Comparison of ENCODE assay signal across 17 cellular contexts in genomic region chr11:8935789-8936188, GRCh38. TPM values are rescaled to one million over a fixed set of nuclear protein-coding genes. Genes with fewer than 3 reads are reported as not detected.
"Had no signal": no experiment of that assay in that cellular context is flagged by ENCODE, and none has a peak within 500 bp of the region (broad histone marks: within the 10 kb centered on the region; RNA-seq: fewer than 3 reads in every experiment).

No MANE protein-coding gene starts in this region.

RNA-seq across cellular contexts. Expression of gene C11orf16, which starts 3.0 kb away (rescaled TPM):
- total RNA-seq: activated CD4-positive, alpha-beta memory T cell treated with anti-CD3 and anti-CD28 coated beads, Interleukin-2, amount 10 ng/mL, durations not matched to agents 7 days and 5 days; activated CD4-positive, alpha-beta T cell treated with anti-CD3 and anti-CD28 coated beads for 36 hours; activated CD4-positive, alpha-beta T cell treated with anti-CD3 and anti-CD28 coated beads, Interleukin-2, amount 10 ng/mL, durations not matched to agents 7 days and 5 days; activated CD8-positive, alpha-beta memory T cell treated with anti-CD3 and anti-CD28 coated beads, Interleukin-2, amount 10 ng/mL, durations not matched to agents 7 days and 5 days; activated CD8-positive, alpha-beta T cell treated with anti-CD3 and anti-CD28 coated beads, Interleukin-2, amount 10 ng/mL, durations not matched to agents 7 days and 5 days; activated naive CD4-positive, alpha-beta T cell treated with anti-CD3 and anti-CD28 coated beads for 36 hours; activated naive CD4-positive, alpha-beta T cell treated with anti-CD3 and anti-CD28 coated beads, Interleukin-2, amount 50 U/mL, for 72 hours; activated naive CD8-positive, alpha-beta T cell treated with anti-CD3 and anti-CD28 coated beads for 36 hours; adrenal gland; aorta; astrocyte; body of pancreas; breast epithelium; cardiac septum; cerebellum; T-cell; T-helper 1 cell treated with Interleukin-12 subunit alpha and Interleukin-12 subunit beta and Interleukin-4 antibody, amounts not matched to agents 30 ng/mL and 1 ng/mL, for 36 hours had no signal
- polyA plus RNA-seq: aorta had no signal

RNA-seq across cellular contexts. Expression of gene ASCL3, which starts 7.0 kb away (rescaled TPM):
- total RNA-seq: activated CD4-positive, alpha-beta memory T cell treated with anti-CD3 and anti-CD28 coated beads, Interleukin-2, amount 10 ng/mL, durations not matched to agents 7 days and 5 days; activated CD4-positive, alpha-beta T cell treated with anti-CD3 and anti-CD28 coated beads for 36 hours; activated CD4-positive, alpha-beta T cell treated with anti-CD3 and anti-CD28 coated beads, Interleukin-2, amount 10 ng/mL, durations not matched to agents 7 days and 5 days; activated CD8-positive, alpha-beta memory T cell treated with anti-CD3 and anti-CD28 coated beads, Interleukin-2, amount 10 ng/mL, durations not matched to agents 7 days and 5 days; activated CD8-positive, alpha-beta T cell treated with anti-CD3 and anti-CD28 coated beads, Interleukin-2, amount 10 ng/mL, durations not matched to agents 7 days and 5 days; activated naive CD4-positive, alpha-beta T cell treated with anti-CD3 and anti-CD28 coated beads for 36 hours; activated naive CD4-positive, alpha-beta T cell treated with anti-CD3 and anti-CD28 coated beads, Interleukin-2, amount 50 U/mL, for 72 hours; activated naive CD8-positive, alpha-beta T cell treated with anti-CD3 and anti-CD28 coated beads for 36 hours; adrenal gland; aorta; astrocyte; body of pancreas; breast epithelium; cardiac septum; cerebellum; T-cell; T-helper 1 cell treated with Interleukin-12 subunit alpha and Interleukin-12 subunit beta and Interleukin-4 antibody, amounts not matched to agents 30 ng/mL and 1 ng/mL, for 36 hours had no signal
- polyA plus RNA-seq: adrenal gland, aorta had no signal
